Comparison of ENCODE assay signal across 8 cellular contexts in the genomic region with DNA sequence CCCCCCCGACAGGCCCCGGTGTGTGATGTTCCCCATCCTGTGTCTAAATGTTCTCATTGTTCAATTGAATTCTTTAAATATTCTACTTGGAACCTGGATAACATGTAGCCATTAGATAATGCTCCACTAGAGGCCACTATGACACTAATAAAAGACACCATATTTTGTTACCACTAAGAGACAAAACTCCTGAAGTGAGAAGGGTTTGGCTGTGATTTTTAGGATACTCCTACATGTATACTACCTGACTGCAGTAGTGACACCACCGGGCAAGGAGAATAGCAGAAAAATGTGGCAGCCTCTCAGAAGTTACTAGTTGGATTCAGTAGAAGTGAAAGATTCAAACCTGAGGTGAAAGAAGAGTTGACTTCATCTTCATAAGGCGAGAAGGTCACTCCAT. TPM values are rescaled to one million over a fixed set of nuclear protein-coding genes. Genes with fewer than 3 reads are reported as not detected.
DNase-seq lines count a peak whose midpoint lies in the region; ATAC-seq, FAIRE-seq and TF ChIP-seq lines count a peak whose summit lies in the region.

No MANE protein-coding gene starts in this region.

- FAIRE-seq in urothelium cell line (lab: Jason Lieb, UNC), result no peak

- DNase-seq in DMS53 (lab: John Stamatoyannopoulos, UW), result peak; percentile 78
- peak; percentile 53 for DNase-seq in H4 (ENCODE audit: low spot score)
- peak; percentile 14 for DNase-seq in NCI-H226
- DNase-seq in body of pancreas, result no peak
- no peak for DNase-seq in kidney epithelial cell (ENCODE audit: low read depth)
- DNase-seq in urothelium cell line (ENCODE audit: low spot score), result peak; percentile 43
- DNase-seq in posterior cingulate gyrus, result no peak

- H3K9me3 ChIP-seq in body of pancreas, result no peaks in the 10 kb centered on the region

- H3K36me3 ChIP-seq in body of pancreas (replicated peaks in 1 of 2; ENCODE audit: insufficient read depth in 1 of 2, low read depth in 2 of 2) (no peaks in the 10 kb centered on the region), kidney epithelial cell (ENCODE audit: control insufficient read depth, insufficient read depth, low read length) (no peaks in the 10 kb centered on the region)

- TF ChIP-seq POLR2A in body of pancreas (IDR thresholded peaks at IDR 0.05), result no peak

- intact Hi-C loops in body of pancreas (cut with DNase I), result loop anchor here (10.0 kb wide), 1 partner anchor 165 kb away; a partner anchor contains a TSS
- intact Hi-C loops in posterior cingulate gyrus (cut with DNase I), result loop anchor here (5.0 kb wide), 1 partner anchor 257 kb away; no protein-coding TSS in a partner anchor

- ATAC-seq in body of pancreas, result peak; percentile 80
- no peak for ATAC-seq in HG03045 (IDR thresholded peaks at IDR 0.05; ENCODE audit: unreplicated experiment)

- TF ChIP-seq CTCF in body of pancreas (IDR thresholded peaks at IDR 0.05) (peak in 6 of 7 experiments; percentile 37 to 71 (median 62)), kidney epithelial cell (IDR thresholded peaks at IDR 0.05; ENCODE audit: insufficient read depth, low read length, poor library complexity, severe bottlenecking) (peak; percentile 56)

- WGBS in body of pancreas, 2 donors, result 23 to 29% methylated on average over 4 of the region's 4 CpGs

- H3K4me1 ChIP-seq in body of pancreas, result no peaks in the 10 kb centered on the region

- H3K27ac ChIP-seq in body of pancreas, result no peak overlapping the region

- H3K4me3 ChIP-seq in body of pancreas, result no peak overlapping the region
- no peak overlapping the region for H3K4me3 ChIP-seq in kidney epithelial cell (ENCODE audit: low read depth, low read length)

- H3K27me3 ChIP-seq in body of pancreas (no peaks in the 10 kb centered on the region), kidney epithelial cell (ENCODE audit: control insufficient read depth, insufficient read depth, low read length) (no peaks in the 10 kb centered on the region)

RNA-seq across cellular contexts. Expression of a gene that starts 36.0 kb away (rescaled TPM):
- total RNA-seq in H4 (2014; rRNA removed; shearing (Covaris generic)), result not detected in 2 replicates
- total RNA-seq in body of pancreas, result 1 to 10 TPM in 1 of 2 donors, under 1 TPM in 1; 0.33 to 4.2 TPM
- not detected in 2 replicates for total RNA-seq in kidney epithelial cell

Comparison
In these comparisons a context has a peak if more than half of its experiments do, and no peak if none do; other contexts are left out.
1. DNase-seq: peak in DMS53 (single experiment), H4 (single experiment), NCI-H226 (single experiment) and urothelium cell line (single experiment); none in body of pancreas (0 of 4), kidney epithelial cell (single experiment) and posterior cingulate gyrus (0 of 10).